In the genomic region with DNA sequence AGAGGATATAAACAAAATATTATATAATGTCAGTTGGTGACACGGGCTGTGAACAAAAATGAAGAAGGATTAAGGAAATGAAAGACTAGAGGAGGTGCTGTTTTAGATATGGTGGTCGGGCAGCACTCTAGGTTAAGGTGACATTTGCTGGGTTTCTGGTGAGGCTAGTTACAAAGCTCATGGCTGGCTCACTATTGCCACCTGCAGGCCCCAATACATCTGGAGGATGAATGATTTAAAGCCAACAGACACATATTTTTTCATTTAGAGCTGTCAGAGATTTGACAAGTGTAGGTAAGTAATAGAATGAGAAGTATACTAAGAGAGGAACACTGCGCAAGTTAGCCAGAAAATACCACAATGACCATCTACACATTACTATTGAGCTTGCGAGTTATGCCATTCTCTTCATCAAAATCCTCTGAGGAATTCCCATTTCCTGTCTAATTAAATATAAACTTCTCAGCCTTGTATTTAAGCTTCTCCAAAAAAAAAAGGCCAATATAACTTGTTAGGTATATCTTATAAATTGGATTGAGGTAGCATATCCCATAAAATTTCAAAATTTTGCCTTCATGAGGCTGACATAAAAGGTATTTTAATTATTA, we compare ENCODE assay signal across 9 cellular contexts. TPM values are rescaled to one million over a fixed set of nuclear protein-coding genes. Genes with fewer than 3 reads are reported as not detected.
DNase-seq lines count a peak whose midpoint lies in the region; ATAC-seq and TF ChIP-seq lines count a peak whose summit lies in the region.
"Had no signal": no experiment of that assay in that cellular context is flagged by ENCODE, and none has a peak within 500 bp of the region (broad histone marks: within the 10 kb centered on the region; RNA-seq: fewer than 3 reads in every experiment).

No MANE protein-coding gene starts in this region.

- no peak overlapping the region for H3K27ac ChIP-seq in vagina

- no peaks in the 10 kb centered on the region for H3K27me3 ChIP-seq in vagina

- DNase-seq in GM03348 (ENCODE audit: low spot score), result peak; percentile 47
- peak; percentile 34 for DNase-seq in HK-2 (ENCODE audit: unreplicated experiment)
- peak; percentile 36 for DNase-seq in SK-N-DZ (ENCODE audit: low spot score)
- peak; percentile 43 for DNase-seq in amniotic stem cell (lab: John Stamatoyannopoulos, UW)
- DNase-seq in hippocampal formation (lab: John Stamatoyannopoulos, UW), result peak; percentile 37 to 55
- peak; percentile 47 for DNase-seq in stimulated activated CD4-positive, alpha-beta T cell treated with anti-CD3 and anti-CD28 coated beads, Interleukin-12 subunit alpha, Interleukin-12 subunit beta, amount 100 ng/mL, for 4 hours
- no peak for DNase-seq in vagina (ENCODE audit: extremely low spot score in 2 of 2)

- H3K36me3 ChIP-seq in vagina, result no peaks in the 10 kb centered on the region

- no peak overlapping the region for H3K4me3 ChIP-seq in vagina

- H3K4me1 ChIP-seq in vagina, result no peaks in the 10 kb centered on the region

- no peak for TF ChIP-seq POLR2A in vagina (IDR thresholded peaks at IDR 0.05)

- no peaks in the 10 kb centered on the region for H3K9me3 ChIP-seq in vagina

- peak in 1 of 3 experiments; percentile 14 for TF ChIP-seq CTCF in vagina (IDR thresholded peaks at IDR 0.05)

- peak; percentile 61 for ATAC-seq in GM21390 (IDR thresholded peaks at IDR 0.05; ENCODE audit: unreplicated experiment)

- intact Hi-C loops in vagina (cut with DNase I), result no loop called here

RNA-seq across cellular contexts. Expression of a gene that starts 6.4 kb away (rescaled TPM):
- not detected in 2 replicates for polyA plus RNA-seq in SK-N-DZ (2014; cell fraction: cytosol; rRNA removed)
- not detected in 2 replicates for polyA plus RNA-seq in SK-N-DZ (2014; cell fraction: nucleus; rRNA removed)
- not detected for total RNA-seq in vagina
- polyA plus RNA-seq: esophagus had no signal

RNA-seq across cellular contexts. Expression of a gene that starts 28.3 kb away (rescaled TPM):
- polyA plus RNA-seq in SK-N-DZ (2014; cell fraction: cytosol; rRNA removed), result not detected in 2 replicates
- not detected in 2 replicates for polyA plus RNA-seq in SK-N-DZ (2014; cell fraction: nucleus; rRNA removed)
- total RNA-seq in vagina, result not detected
- polyA plus RNA-seq: esophagus had no signal

RNA-seq across cellular contexts. Expression of a gene that starts 56.0 kb away (rescaled TPM):
- polyA plus RNA-seq in SK-N-DZ (2014; cell fraction: cytosol; rRNA removed), result not detected in 2 replicates
- not detected in 2 replicates for polyA plus RNA-seq in SK-N-DZ (2014; cell fraction: nucleus; rRNA removed)
- not detected for total RNA-seq in vagina
- polyA plus RNA-seq: esophagus had no signal

Comparison
In these comparisons a context has a peak if more than half of its experiments do, and no peak if none do; other contexts are left out.
1. DNase-seq: peak in GM03348 (single experiment), HK-2 (single experiment), SK-N-DZ (single experiment), amniotic stem cell (single experiment), hippocampal formation (2 of 2) and stimulated activated CD4-positive, alpha-beta T cell treated with anti-CD3 and anti-CD28 coated beads, Interleukin-12 subunit alpha, Interleukin-12 subunit beta, amount 100 ng/mL, for 4 hours (single experiment); none in vagina (0 of 2).